In genomic region chr10:5323446-5323845, GRCh38 we compare ENCODE assay signal across 35 cellular contexts. TPM values are rescaled to one million over a fixed set of nuclear protein-coding genes. Genes with fewer than 3 reads are reported as not detected.
"Had no signal": no experiment of that assay in that cellular context is flagged by ENCODE, and none has a peak within 500 bp of the region (broad histone marks: within the 10 kb centered on the region; RNA-seq: fewer than 3 reads in every experiment).

No MANE protein-coding gene starts in this region.

- H3K27me3 Mint-ChIP-seq: natural killer cell treated with Interleukin-12 subunit alpha and Interleukin-12 subunit beta and Interleukin-15 and Interleukin-18, amount 100 ng/mL, for 72 hours had no signal

- H3K79me2 ChIP-seq: hepatocyte had no signal

- H3K27me3 ChIP-seq: gastroesophageal sphincter, heart left ventricle, hepatocyte, pancreas, testis, upper lobe of right lung, uterus had no signal

- H3K27ac Mint-ChIP-seq: mesothelial cell of epicardium; naive B cell; stimulated activated memory B cell treated with anti-CD40 and anti-IgM and Interleukin-4, amounts not matched to agents 10 μg/mL and 1 μg/mL and 100 μg/mL, for 72 hours had no signal

- FAIRE-seq: kidney, pancreas had no signal

- H3K27ac ChIP-seq: coronary artery, gastroesophageal sphincter, heart left ventricle, hepatocyte, neutrophil, pancreas, testis, tibial artery, upper lobe of right lung, uterus had no signal

- H3K4me3 Mint-ChIP-seq: mesothelial cell of epicardium; naive B cell; natural killer cell treated with Interleukin-12 subunit alpha and Interleukin-12 subunit beta and Interleukin-15 and Interleukin-18, amount 100 ng/mL, for 72 hours; neural crest cell; stimulated activated memory B cell treated with anti-CD40 and anti-IgM and Interleukin-4, amounts not matched to agents 10 μg/mL and 1 μg/mL and 100 μg/mL, for 72 hours had no signal

- H3K36me3 Mint-ChIP-seq: mesothelial cell of epicardium; naive B cell; stimulated activated memory B cell treated with anti-CD40 and anti-IgM and Interleukin-4, amounts not matched to agents 10 μg/mL and 1 μg/mL and 100 μg/mL, for 72 hours had no signal

- DNase-seq: dermis blood vessel endothelial cell; effector memory CD4-positive, alpha-beta T cell; foreskin fibroblast; heart left ventricle; kidney; mesenchymal stem cell; mucosa of descending colon; naive B cell; pancreas; stimulated activated CD4-positive, alpha-beta T cell treated with anti-CD3 and anti-CD28 coated beads, Interleukin-12 subunit alpha, Interleukin-12 subunit beta, amount 100 ng/mL, for 4 hours; stimulated activated CD4-positive, alpha-beta T cell treated with anti-CD3 and anti-CD28 coated beads, Interleukin-4, amount 100 ng/mL, for 4 hours; stimulated activated naive CD8-positive, alpha-beta T cell treated with anti-CD3 and anti-CD28 coated beads, Interleukin-15, Interleukin-2, amounts not matched to agents 100 U/mL and 50 U/mL, for 24 hours; substantia nigra; testis; tibial artery; upper lobe of right lung; uterus had no signal

- H3K4me3 ChIP-seq: coronary artery, gastroesophageal sphincter, heart left ventricle, hepatocyte, lung, mucosa of descending colon, pancreas, smooth muscle cell, testis, tibial artery, upper lobe of right lung, uterus had no signal

- ATAC-seq: gastroesophageal sphincter; heart left ventricle; left lobe of liver; mucosa of descending colon; natural killer cell treated with Interleukin-12 subunit alpha and Interleukin-12 subunit beta and Interleukin-15 and Interleukin-18, amount 100 ng/mL, for 72 hours; pancreas; sciatic nerve; stimulated activated memory B cell treated with anti-CD40 and anti-IgM and Interleukin-4, amounts not matched to agents 10 μg/mL and 1 μg/mL and 100 μg/mL, for 72 hours; stimulated activated naive CD8-positive, alpha-beta T cell treated with anti-CD3 and anti-CD28 coated beads, Interleukin-15, Interleukin-2, amounts not matched to agents 100 U/mL and 50 U/mL, for 24 hours; upper lobe of right lung had no signal

- H3K4me1 ChIP-seq: gastroesophageal sphincter, heart left ventricle, pancreas, testis, tibial artery, upper lobe of right lung, uterus had no signal

- H3K9me3 ChIP-seq: gastroesophageal sphincter, mucosa of descending colon, neutrophil, pancreas, testis, tibial artery, upper lobe of right lung, uterus had no signal

- H3K4me1 Mint-ChIP-seq: mesothelial cell of epicardium; naive B cell; stimulated activated memory B cell treated with anti-CD40 and anti-IgM and Interleukin-4, amounts not matched to agents 10 μg/mL and 1 μg/mL and 100 μg/mL, for 72 hours had no signal

- H3K36me3 ChIP-seq: gastroesophageal sphincter, heart left ventricle, neutrophil, pancreas, tibial artery, upper lobe of right lung, uterus had no signal

- H2AFZ ChIP-seq: hepatocyte had no signal

- H3K4me2 ChIP-seq: hepatocyte, smooth muscle cell had no signal

RNA-seq across cellular contexts. Expression of gene UCN3, which starts 41.3 kb away (rescaled TPM):
- total RNA-seq: dermis blood vessel endothelial cell; endothelial cell of umbilical vein; gastroesophageal sphincter; heart left ventricle; hepatocyte; kidney; left lobe of liver; mesothelial cell of epicardium; natural killer cell treated with Interleukin-12 subunit alpha and Interleukin-12 subunit beta and Interleukin-15 and Interleukin-18, amount 100 ng/mL, for 72 hours; neural crest cell; omental fat pad; posterior vena cava; pulmonary artery endothelial cell; sciatic nerve; smooth muscle cell; testis; uterus had no signal
- polyA plus RNA-seq: endothelial cell of umbilical vein, esophagus, heart left ventricle, hepatocyte, liver, smooth muscle cell had no signal
